19 cellular contexts compared by ENCODE assay signal in the genomic region with DNA sequence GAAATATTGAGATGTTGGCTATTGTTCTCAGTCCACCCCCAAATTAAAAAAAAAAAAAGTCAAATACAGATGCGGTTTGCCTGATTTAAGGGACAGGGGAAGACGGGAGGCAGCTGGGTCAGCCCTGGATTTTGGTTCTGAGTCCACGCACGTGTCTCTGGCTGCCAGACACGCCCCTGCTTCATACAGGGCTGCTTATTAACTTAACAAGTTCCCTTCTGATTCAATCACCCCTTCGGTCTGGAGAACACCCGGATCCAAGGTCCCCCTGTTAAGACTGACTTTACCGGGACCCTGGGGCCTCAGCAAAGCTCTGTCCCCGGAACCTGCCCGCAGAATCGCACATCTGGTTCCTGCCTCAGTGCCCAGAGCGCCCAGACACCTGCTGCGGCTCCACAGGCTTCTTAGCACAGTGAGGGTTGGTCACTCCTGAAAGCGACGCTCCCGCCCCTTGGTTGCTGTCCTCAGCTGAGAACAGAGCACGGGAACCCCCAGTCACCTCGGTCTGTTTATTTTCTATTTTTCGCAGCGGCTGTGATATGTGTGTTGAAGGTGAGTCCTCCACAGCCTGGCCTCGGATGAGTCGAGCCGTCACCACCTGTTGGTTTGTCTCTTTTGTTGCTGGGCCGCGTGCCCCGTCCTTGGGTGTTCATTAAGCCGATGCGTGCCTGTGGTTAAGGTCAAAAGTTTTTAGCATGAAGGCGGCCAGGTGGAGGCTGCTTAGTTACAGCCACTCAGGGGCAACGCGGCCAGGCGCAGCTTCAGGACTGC. TPM values are rescaled to one million over a fixed set of nuclear protein-coding genes. Genes with fewer than 3 reads are reported as not detected.
DNase-seq lines count a peak whose midpoint lies in the region; ATAC-seq and TF ChIP-seq lines count a peak whose summit lies in the region.
"Had no signal": no experiment of that assay in that cellular context is flagged by ENCODE, and none has a peak within 500 bp of the region (broad histone marks: within the 10 kb centered on the region; RNA-seq: fewer than 3 reads in every experiment).

No MANE protein-coding gene starts in this region.

- H3K4ac ChIP-seq in H9 (ENCODE audit: low read depth, low read length) (no peak overlapping the region), mesendoderm (ENCODE audit: low read depth, low read length) (no peak overlapping the region)

- no peak overlapping the region for H4K5ac ChIP-seq in H9 (ENCODE audit: insufficient read length, low read depth, low read length)
- H4K5ac ChIP-seq in mesendoderm (ENCODE audit: low read length), result no peak overlapping the region

- no peak overlapping the region for H2BK20ac ChIP-seq in H9 (ENCODE audit: low read depth, low read length, poor library complexity, severe bottlenecking)

- no peaks in the 10 kb centered on the region for H3K79me1 ChIP-seq in H9 (ENCODE audit: insufficient read depth, low read depth, low read length, poor library complexity, severe bottlenecking)
- H3K79me1 ChIP-seq in mesendoderm (ENCODE audit: low read length), result no peaks in the 10 kb centered on the region

- H3K4me3 ChIP-seq in tibial nerve, result no peak overlapping the region
- H3K4me3 ChIP-seq in mesendoderm (ENCODE audit: low read length), result no peak overlapping the region
- H3K4me3 ChIP-seq in ovary, result no peak overlapping the region
- no peak overlapping the region for H3K4me3 ChIP-seq in transverse colon
- H3K4me3 ChIP-seq: ascending aorta, sigmoid colon, uterus had no signal

- no peaks in the 10 kb centered on the region for H3K23me2 ChIP-seq in H9 (ENCODE audit: insufficient read length, low read depth, low read length, poor library complexity, severe bottlenecking)

- H2BK15ac ChIP-seq in H9 (ENCODE audit: low read depth, low read length) (no peak overlapping the region), mesendoderm (replicated peaks; ENCODE audit: low read depth) (no peak overlapping the region)

- H3K27me3 ChIP-seq in H9 (ENCODE audit: insufficient read depth, low read length) (no peaks in the 10 kb centered on the region), tibial nerve (no peaks in the 10 kb centered on the region), mesendoderm (ENCODE audit: insufficient read depth, low read length, poor library complexity) (no peaks in the 10 kb centered on the region), ovary (no peaks in the 10 kb centered on the region), transverse colon (no peaks in the 10 kb centered on the region)
- H3K27me3 ChIP-seq: ascending aorta, uterus had no signal

- no peak overlapping the region for H2BK120ac ChIP-seq in H9 (ENCODE audit: low read depth, low read length, poor library complexity, severe bottlenecking)
- no peak overlapping the region for H2BK120ac ChIP-seq in mesendoderm (ENCODE audit: low read depth, low read length)

- H2AFZ ChIP-seq in H9 (ENCODE audit: low read length), result no peak overlapping the region

- H3K36me3 Mint-ChIP-seq in CD14-positive monocyte (no peaks in the 10 kb centered on the region), H9 (ENCODE audit: insufficient read depth in 1 of 3, low read depth in 3 of 3) (no peaks in the 10 kb centered on the region), natural killer cell (no peaks in the 10 kb centered on the region)

- H4K8ac ChIP-seq in H9 (replicated peaks; ENCODE audit: insufficient read length, low read depth, low read length) (no peak overlapping the region), mesendoderm (ENCODE audit: low read depth, low read length) (no peak overlapping the region)

- ATAC-seq in natural killer cell, result no peak
- ATAC-seq: effector memory CD8-positive, alpha-beta T cell had no signal

- no peaks in the 10 kb centered on the region for H4K20me1 ChIP-seq in H9 (ENCODE audit: control insufficient read depth, insufficient read depth, insufficient read length)

- no peak overlapping the region for H2BK12ac ChIP-seq in H9 (ENCODE audit: insufficient read length, low read depth, low read length)

- no peak for TF ChIP-seq POLR2A in tibial nerve (IDR thresholded peaks at IDR 0.05)
- no peak for TF ChIP-seq POLR2A in ovary (IDR thresholded peaks at IDR 0.05)
- no peak for TF ChIP-seq POLR2A in transverse colon (IDR thresholded peaks at IDR 0.05)

- H4K91ac ChIP-seq in H9 (ENCODE audit: insufficient read length, low read depth, low read length), result no peak overlapping the region

- in situ Hi-C loops in transverse colon (cut with MboI; ENCODE audit: low pct_ligation_motif_present in 1 of 4, low pct_unique_long_range_greater_than_20kb in 1 of 4, low sequenced_read_pairs in 3 of 4), result no loop called here

- no peaks in the 10 kb centered on the region for H3K9me3 ChIP-seq in H9 (ENCODE audit: control insufficient read depth, low read depth, low read length)
- H3K9me3 ChIP-seq in tibial nerve, result no peaks in the 10 kb centered on the region
- H3K9me3 ChIP-seq in ovary, result no peaks in the 10 kb centered on the region
- H3K9me3 ChIP-seq in transverse colon, result no peaks in the 10 kb centered on the region
- H3K9me3 ChIP-seq: ascending aorta, sigmoid colon, uterus had no signal

- H3K4me2 ChIP-seq in H9 (ENCODE audit: insufficient read depth, insufficient read length, low read length), result no peak overlapping the region
- H3K4me2 ChIP-seq in mesendoderm (ENCODE audit: low read length), result no peak overlapping the region

- no peak overlapping the region for H3K14ac ChIP-seq in H9 (ENCODE audit: insufficient read depth, low read length)

- DNase-seq in CD14-positive monocyte (ENCODE audit: low spot score), result peak; percentile 42
- DNase-seq in H9, result peak; percentile 33
- DNase-seq in glomerular visceral epithelial cell (ENCODE audit: extremely low spot score), result peak; percentile 67
- no peak for DNase-seq in natural killer cell
- no peak for DNase-seq in tibial nerve (ENCODE audit: low spot score in 2 of 2)
- no peak for DNase-seq in mesendoderm
- DNase-seq in ovary, result no peak
- no peak for DNase-seq in transverse colon
- DNase-seq: activated CD4-positive, alpha-beta T cell treated with anti-CD3 and anti-CD28 coated beads for 48 hours; CD8-positive, alpha-beta memory T cell; effector memory CD8-positive, alpha-beta T cell; glutamatergic neuron; NCI-H1436; NCI-H2227 treated with DMSO at 0.1 percent for 48 hours; sigmoid colon; SW 1271 had no signal

- H3K79me2 ChIP-seq in H9 (ENCODE audit: insufficient read depth, low read length) (no peaks in the 10 kb centered on the region), mesendoderm (ENCODE audit: control insufficient read depth, insufficient read depth, low read length) (no peaks in the 10 kb centered on the region)

- TF ChIP-seq EP300 in tibial nerve (IDR thresholded peaks at IDR 0.05) (no peak), ovary (IDR thresholded peaks at IDR 0.05) (no peak), transverse colon (IDR thresholded peaks at IDR 0.05; ENCODE audit: low read depth) (no peak)

- H2BK5ac ChIP-seq in H9 (ENCODE audit: insufficient read length, low read length), result no peak overlapping the region
- H2BK5ac ChIP-seq in mesendoderm (ENCODE audit: low read length), result no peak overlapping the region

- H3K4me3 Mint-ChIP-seq in CD14-positive monocyte (no peak overlapping the region), H9 (no peak overlapping the region), natural killer cell (peak overlapping the region; percentile 87)
- H3K4me3 Mint-ChIP-seq: memory B cell had no signal

- H2AK5ac ChIP-seq in H9 (ENCODE audit: insufficient read length, low read length) (no peak overlapping the region), mesendoderm (ENCODE audit: low read length) (no peak overlapping the region)

- H3T11ph ChIP-seq in H9 (ENCODE audit: low read length), result no peak overlapping the region

- H3K56ac ChIP-seq in H9 (ENCODE audit: insufficient read length, low read depth, low read length), result no peak overlapping the region
- H3K56ac ChIP-seq in mesendoderm (ENCODE audit: low read length), result no peak overlapping the region

- H3K27me3 Mint-ChIP-seq in CD14-positive monocyte (ENCODE audit: low read depth in 3 of 3) (peaks cover 0 to 2% (median 2%) of the 10 kb centered on the region in 3 donors), H9 (ENCODE audit: low read depth) (no peaks in the 10 kb centered on the region; the same call in 1 of the 2 replicates), natural killer cell (ENCODE audit: low read depth in 2 of 2) (peaks cover 0 to 10% of the 10 kb centered on the region in 2 donors)
- H3K27me3 Mint-ChIP-seq: CD8-positive, alpha-beta memory T cell; effector memory CD8-positive, alpha-beta T cell; memory B cell had no signal

- intact Hi-C loops in CD14-positive monocyte (cut with micrococcal nuclease), result no loop called here
- intact Hi-C loops in natural killer cell (cut with micrococcal nuclease), result no loop called here
- intact Hi-C loops in ovary (cut with DNase I), result no loop called here
- intact Hi-C loops in transverse colon (cut with DNase I; ENCODE audit: low total_unique reads), result no loop called here

- no CpG with 5 or more reads among the region's 32 CpGs for WGBS in H9 (ENCODE audit: extremely low coverage, insufficient read length, low lambda C conversion rate)
- 69 to 79% methylated on average over 29 to 32 of the region's 32 CpGs for WGBS in tibial nerve, 2 donors
- WGBS in mesendoderm (ENCODE audit: extremely low coverage, insufficient coverage, low lambda C conversion rate), result no CpG with 5 or more reads among the region's 32 CpGs
- 25 to 47% (median 25%) methylated on average over 32 of the region's 32 CpGs for WGBS in ovary, 3 donors
- 47 to 59% methylated on average over 6 to 32 of the region's 32 CpGs for WGBS in transverse colon (ENCODE audit: low coverage in 1 of 2), 2 donors

- H3K9ac ChIP-seq in H9 (ENCODE audit: extremely low read depth, insufficient read length, low read length) (no peak overlapping the region), mesendoderm (ENCODE audit: low read length) (no peak overlapping the region)

- H3K4me1 ChIP-seq in H9 (ENCODE audit: insufficient read depth, low read length) (no peaks in the 10 kb centered on the region), tibial nerve (peaks cover 0 to 5% (median 0%) of the 10 kb centered on the region in 4 donors), mesendoderm (ENCODE audit: control insufficient read depth, low read depth, low read length) (no peaks in the 10 kb centered on the region), ovary (ENCODE audit: insufficient read depth) (peaks cover 5% of the 10 kb centered on the region), transverse colon (no peaks in the 10 kb centered on the region)
- H3K4me1 ChIP-seq: ascending aorta, sigmoid colon had no signal

- no peak overlapping the region for H3K23ac ChIP-seq in H9 (ENCODE audit: insufficient read length, low read depth, low read length)
- no peak overlapping the region for H3K23ac ChIP-seq in mesendoderm (ENCODE audit: low read length)

- no peaks in the 10 kb centered on the region for H3K36me3 ChIP-seq in tibial nerve
- H3K36me3 ChIP-seq in mesendoderm (ENCODE audit: control insufficient read depth, insufficient read depth, low read length), result no peaks in the 10 kb centered on the region
- no peaks in the 10 kb centered on the region for H3K36me3 ChIP-seq in ovary
- no peaks in the 10 kb centered on the region for H3K36me3 ChIP-seq in transverse colon
- H3K36me3 ChIP-seq: ascending aorta, sigmoid colon, uterus had no signal

- TF ChIP-seq CTCF in CD14-positive monocyte (IDR thresholded peaks at IDR 0.05) (no peak), H9 (conservative IDR thresholded peaks at IDR 0.05) (no peak), natural killer cell (IDR thresholded peaks at IDR 0.05) (no peak), tibial nerve (IDR thresholded peaks at IDR 0.05) (no peak), ovary (IDR thresholded peaks at IDR 0.05) (no peak), transverse colon (IDR thresholded peaks at IDR 0.05) (no peak)

- H3K18ac ChIP-seq in H9 (ENCODE audit: insufficient read length, low read depth, low read length) (no peak overlapping the region), mesendoderm (ENCODE audit: low read length) (no peak overlapping the region)

- H3K9me3 Mint-ChIP-seq in CD14-positive monocyte (peaks cover 0 to 3% (median 0%) of the 10 kb centered on the region in 7 donors), H9 (no peaks in the 10 kb centered on the region), natural killer cell (no peaks in the 10 kb centered on the region)
- H3K9me3 Mint-ChIP-seq: CD8-positive, alpha-beta memory T cell; effector memory CD8-positive, alpha-beta T cell; memory B cell had no signal

- no peak overlapping the region for H3K27ac ChIP-seq in H9 (ENCODE audit: insufficient read length, low read depth, low read length)
- no peak overlapping the region for H3K27ac ChIP-seq in tibial nerve
- H3K27ac ChIP-seq in mesendoderm (ENCODE audit: low read depth, low read length), result no peak overlapping the region
- no peak overlapping the region for H3K27ac ChIP-seq in ovary
- no peak overlapping the region for H3K27ac ChIP-seq in transverse colon
- H3K27ac ChIP-seq: ascending aorta, sigmoid colon had no signal

- peak overlapping the region in 1 of 7 donors; percentile 15 for H3K27ac Mint-ChIP-seq in CD14-positive monocyte
- H3K27ac Mint-ChIP-seq in H9, result peak overlapping the region in 2 of 3 experiments; percentile 31 to 55; a peak in 2 of 7 replicates
- peak overlapping the region; percentile 65 to 83 for H3K27ac Mint-ChIP-seq in natural killer cell

- H3K4me1 Mint-ChIP-seq in CD14-positive monocyte (no peaks in the 10 kb centered on the region), H9 (peaks cover 7 to 12% of the 10 kb centered on the region in 2 experiments; a peak in 3 of 4 replicates), natural killer cell (peaks cover 25 to 49% of the 10 kb centered on the region in 2 donors)

RNA-seq across cellular contexts. Expression of gene RTP5, which starts 57.2 kb away (rescaled TPM):
- not detected for polyA plus RNA-seq in CD14-positive monocyte
- not detected in 2 replicates for total RNA-seq in H9 (2021)
- 1 to 10 TPM in 1 of 3 donors, under 1 TPM in 2; 0.47 to 1.7 (median 0.68) TPM for total RNA-seq in natural killer cell
- total RNA-seq in tibial nerve, result not detected
- not detected for polyA plus RNA-seq in mesendoderm (2013, experiment 1 of 2)
- not detected for polyA plus RNA-seq in mesendoderm (2013, experiment 2 of 2)
- total RNA-seq in ovary, result under 1 TPM in 1 of 7 donors, not detected in 6; 0.10 TPM
- not detected for polyA plus RNA-seq in ovary
- total RNA-seq in transverse colon, result under 1 TPM in 1 of 4 donors, not detected in 3; 0.16 TPM
- total RNA-seq: ascending aorta had no signal

Comparison
In these comparisons a context has a peak if more than half of its experiments do, and no peak if none do; other contexts are left out.
1. DNase-seq: peak in CD14-positive monocyte (single experiment), H9 (single experiment) and glomerular visceral epithelial cell (single experiment); none in natural killer cell (single experiment), tibial nerve (0 of 2), mesendoderm (single experiment), ovary (0 of 5) and transverse colon (single experiment).